8 cellular contexts compared by ENCODE assay signal in the genomic region with DNA sequence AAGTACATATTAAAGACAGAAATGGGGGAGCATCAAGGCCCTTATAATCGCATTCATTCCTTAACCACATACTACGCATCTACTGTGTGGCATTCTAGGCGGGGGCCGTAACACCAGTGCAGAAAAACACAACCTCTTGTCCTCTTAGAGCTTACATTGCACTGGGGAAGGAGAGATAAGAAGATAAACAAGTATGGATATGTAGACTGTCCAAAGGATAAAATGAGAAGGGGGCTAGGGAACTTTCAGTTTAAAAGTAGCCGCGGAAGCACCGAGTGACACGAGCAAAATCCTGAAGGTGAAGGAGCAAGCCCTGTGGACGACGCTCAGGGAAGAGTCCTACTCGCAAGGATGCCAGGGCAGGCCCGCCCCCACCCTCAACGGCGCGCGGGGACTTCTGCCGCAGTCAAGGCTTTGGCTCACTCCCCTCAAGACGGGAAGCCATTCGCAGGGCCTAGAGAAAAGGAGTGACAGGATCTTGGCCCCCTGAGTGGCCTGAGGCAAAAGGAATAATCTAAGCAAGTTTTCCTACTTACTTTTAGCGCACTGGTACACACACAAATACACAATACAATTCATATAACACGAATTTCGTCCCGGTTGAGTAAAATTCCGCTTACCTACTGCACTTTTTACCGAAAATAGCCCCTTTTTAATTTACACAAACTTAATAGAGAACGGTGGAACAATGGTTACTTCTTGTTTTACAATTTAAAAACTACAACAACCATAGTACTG. TPM values are rescaled to one million over a fixed set of nuclear protein-coding genes. Genes with fewer than 3 reads are reported as not detected.
DNase-seq lines count a peak whose midpoint lies in the region; ATAC-seq and TF ChIP-seq lines count a peak whose summit lies in the region.

No MANE protein-coding gene starts in this region.

- no peaks in the 10 kb centered on the region for H3K27me3 ChIP-seq in right lobe of liver

- H3K36me3 ChIP-seq in right lobe of liver, result no peaks in the 10 kb centered on the region

- TF ChIP-seq POLR2A in right lobe of liver (IDR thresholded peaks at IDR 0.05), result no peak

- intact Hi-C loops in right lobe of liver (cut with DNase I), result no loop called here

- WGBS in right lobe of liver (ENCODE audit: insufficient coverage, low coverage, low lambda C conversion rate, missing lambda C conversion rate), result under 1% methylated on average over 26 of the region's 26 CpGs

- no peak for TF ChIP-seq CTCF in right lobe of liver (IDR thresholded peaks at IDR 0.05)

- peak overlapping the region; percentile 91 to 97 (median 93) for H3K27ac ChIP-seq in right lobe of liver

- H3K9me3 ChIP-seq in right lobe of liver, result no peaks in the 10 kb centered on the region

- peak; percentile 52 for DNase-seq in NCI-H2107 treated with DMSO at 0.1 percent for 48 hours (lab: John Stamatoyannopoulos, UW; ENCODE audit: unreplicated experiment)
- no peak for DNase-seq in NCI-H2107 (lab: John Stamatoyannopoulos, UW)
- DNase-seq in NCI-H146 (lab: John Stamatoyannopoulos, UW), result peak; percentile 32
- DNase-seq in activated CD4-positive, alpha-beta T cell treated with anti-CD3 and anti-CD28 coated beads for 4 hours, result peak; percentile 18 to 42
- peak; percentile 43 for DNase-seq in dedifferentiated amniotic fluid mesenchymal stem cell (ENCODE audit: extremely low spot score)
- peak; percentile 60 to 69 (median 60) for DNase-seq in right lobe of liver
- peak in 2 of 3 experiments; percentile 18 to 27 for DNase-seq in stimulated activated CD4-positive, alpha-beta T cell treated with anti-CD3 and anti-CD28 coated beads, TNF-alpha, amount 100 ng/mL, for 4 hours (ENCODE audit: low read depth in 3 of 3)
- DNase-seq in HuH-7.5 (ENCODE audit: low spot score), result no peak

- H3K4me3 ChIP-seq in right lobe of liver, result peak overlapping the region; percentile 65 to 86 (median 77)

- H3K4me1 ChIP-seq in right lobe of liver, result peaks cover 0 to 32% (median 7%) of the 10 kb centered on the region in 4 donors

- ATAC-seq in right lobe of liver, result peak; percentile 13 to 40 (median 19)

RNA-seq across cellular contexts. Expression of a gene that starts 1.3 kb away (rescaled TPM):
- 10 to 100 TPM; 16.0 to 29.2 (median 24.6) TPM for total RNA-seq in right lobe of liver

Comparison
In these comparisons a context has a peak if more than half of its experiments do, and no peak if none do; other contexts are left out.
1. DNase-seq: peak in NCI-H2107 treated with DMSO at 0.1 percent for 48 hours (single experiment), NCI-H146 (single experiment), activated CD4-positive, alpha-beta T cell treated with anti-CD3 and anti-CD28 coated beads for 4 hours (2 of 2), dedifferentiated amniotic fluid mesenchymal stem cell (single experiment), right lobe of liver (3 of 3) and stimulated activated CD4-positive, alpha-beta T cell treated with anti-CD3 and anti-CD28 coated beads, TNF-alpha, amount 100 ng/mL, for 4 hours (2 of 3); none in NCI-H2107 (single experiment) and HuH-7.5 (single experiment).